ENCODE assay signal across 24 cellular contexts in genomic region chr12:58034712-58035111, GRCh38.
"Had no signal": no experiment of that assay in that cellular context is flagged by ENCODE, and none has a peak within 500 bp of the region (broad histone marks: within the 10 kb centered on the region; RNA-seq: fewer than 3 reads in every experiment).

No MANE protein-coding gene starts in this region.

- DNase-seq: activated B cell treated with CpG ODN at 0.5 μM for 24 hours; activated CD4-positive, alpha-beta T cell treated with anti-CD3 and anti-CD28 coated beads for 36 hours; activated CD4-positive, alpha-beta T cell treated with anti-CD3 and anti-CD28 coated beads, Interleukin-2, amount 50 U/mL, for 4 hours; activated CD8-positive, alpha-beta memory T cell treated with anti-CD3 and anti-CD28 coated beads, Interleukin-2, amount 50 U/mL, for 48 hours; activated naive CD4-positive, alpha-beta T cell treated with Interleukin-2 at 50 U/mL for 16 hours; activated naive CD8-positive, alpha-beta T cell treated with anti-CD3 and anti-CD28 coated beads for 36 hours; activated T-cell treated with anti-CD3 and anti-CD28 coated beads, Interleukin-2, amount 50 U/mL, for 4 hours; cerebellar nuclear complex; head of caudate nucleus; islet precursor cell; left colon; nephron progenitor cell; nucleus accumbens; posterior cingulate gyrus; stimulated activated CD4-positive, alpha-beta T cell treated with anti-CD3 and anti-CD28 coated beads, Interleukin-15, amount 100 ng/mL, for 24 hours; stimulated activated naive CD4-positive, alpha-beta T cell; T-helper 9 cell; thyroid gland had no signal

- H3K36me3 Mint-ChIP-seq: activated naive CD8-positive, alpha-beta T cell treated with anti-CD3 and anti-CD28 coated beads for 36 hours had no signal

- H3K9me3 ChIP-seq: thyroid gland had no signal

- ATAC-seq: activated CD4-positive, alpha-beta T cell treated with anti-CD3 and anti-CD28 coated beads for 36 hours; activated T-cell treated with anti-CD3 and anti-CD28 coated beads, Interleukin-2, amount 50 U/mL, for 4 hours; gastroesophageal sphincter; left colon; sciatic nerve had no signal

- H3K27me3 ChIP-seq: esophagus muscularis mucosa, gastroesophageal sphincter, thyroid gland had no signal

- H3K4me1 Mint-ChIP-seq: activated B cell treated with CpG ODN at 0.5 μM for 24 hours; activated CD4-positive, alpha-beta T cell treated with anti-CD3 and anti-CD28 coated beads for 36 hours; activated naive CD8-positive, alpha-beta T cell treated with anti-CD3 and anti-CD28 coated beads for 36 hours; memory B cell; nephron progenitor cell had no signal

- H3K4me3 ChIP-seq: esophagus muscularis mucosa, gastroesophageal sphincter, smooth muscle cell, thyroid gland had no signal

- H3K4me1 ChIP-seq: gastroesophageal sphincter, thyroid gland had no signal

- H3K27ac ChIP-seq: esophagus muscularis mucosa, gastroesophageal sphincter, thyroid gland had no signal

- H3K4me2 ChIP-seq: smooth muscle cell had no signal

- H3K36me3 ChIP-seq: esophagus muscularis mucosa, gastroesophageal sphincter, thyroid gland had no signal

- H3K4me3 Mint-ChIP-seq: activated B cell treated with CpG ODN at 0.5 μM for 24 hours; activated CD4-positive, alpha-beta T cell treated with anti-CD3 and anti-CD28 coated beads for 36 hours; activated naive CD8-positive, alpha-beta T cell treated with anti-CD3 and anti-CD28 coated beads for 36 hours; activated T-cell treated with anti-CD3 and anti-CD28 coated beads, Interleukin-2, amount 50 U/mL, for 4 hours; memory B cell; nephron progenitor cell had no signal

- H3K27ac Mint-ChIP-seq: activated B cell treated with CpG ODN at 0.5 μM for 24 hours; activated CD4-positive, alpha-beta T cell treated with anti-CD3 and anti-CD28 coated beads for 36 hours; activated naive CD8-positive, alpha-beta T cell treated with anti-CD3 and anti-CD28 coated beads for 36 hours; activated T-helper 2 cell treated with anti-CD3 and anti-CD28 coated beads, Interferon-gamma antibody, Interleukin-2, Interleukin-4, amounts not matched to agents 10 μg/mL and 5 μg/mL and 100 μg/mL, durations not matched to agents 14 hours and 24 hours and 36 hours; memory B cell; nephron progenitor cell had no signal

- H3K27me3 Mint-ChIP-seq: activated CD4-positive, alpha-beta T cell treated with anti-CD3 and anti-CD28 coated beads for 36 hours had no signal
